19 cellular contexts compared by ENCODE assay signal in the genomic region with DNA sequence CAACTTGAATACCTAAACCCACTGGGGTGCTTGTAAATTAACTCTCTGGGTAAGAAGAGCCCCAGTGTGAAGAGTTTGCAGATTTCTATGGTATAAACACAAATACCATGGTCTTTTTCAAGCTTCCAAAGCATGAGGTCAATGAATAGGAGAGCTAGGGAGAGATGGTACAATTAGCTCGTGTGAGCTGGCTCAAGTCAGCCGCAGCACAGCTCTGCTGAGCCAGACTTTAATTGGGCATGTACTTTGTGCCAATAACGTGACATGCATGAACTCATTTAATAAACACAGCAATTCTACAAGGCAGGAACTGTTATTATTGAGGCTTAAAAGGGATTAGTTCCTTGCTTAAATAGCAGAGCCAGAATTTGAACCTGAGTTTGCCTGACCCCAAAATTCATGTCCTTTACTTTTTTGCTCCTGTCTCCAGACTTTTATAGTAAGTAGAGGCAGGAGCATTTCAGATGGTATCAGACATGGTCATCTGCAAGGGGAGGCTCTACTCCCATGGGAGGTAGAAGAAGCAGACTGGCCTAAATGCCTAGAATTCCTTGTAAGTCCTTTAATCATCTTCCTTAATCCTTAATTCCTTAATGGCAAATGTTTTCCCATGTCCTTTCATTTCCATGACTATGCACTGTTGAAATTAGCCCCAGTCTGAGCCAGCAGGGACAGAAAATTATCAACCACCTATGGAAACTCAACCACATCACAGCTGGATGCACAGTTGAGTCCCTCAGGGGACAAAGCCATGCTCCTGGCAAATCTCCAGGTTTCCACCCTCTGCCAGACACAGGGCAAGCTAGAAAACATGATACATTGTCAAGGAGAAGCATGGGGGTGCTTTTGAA.
DNase-seq lines count a peak whose midpoint lies in the region; ATAC-seq and TF ChIP-seq lines count a peak whose summit lies in the region.
"Had no signal": no experiment of that assay in that cellular context is flagged by ENCODE, and none has a peak within 500 bp of the region (broad histone marks: within the 10 kb centered on the region; RNA-seq: fewer than 3 reads in every experiment).

No MANE protein-coding gene starts in this region.

- H2BK5ac ChIP-seq in mesenchymal stem cell (ENCODE audit: low read depth, low read length, poor library complexity, severe bottlenecking), result no peak overlapping the region

- H3K27me3 ChIP-seq in HAP-1 (ENCODE audit: low read depth), result no peaks in the 10 kb centered on the region
- no peaks in the 10 kb centered on the region for H3K27me3 ChIP-seq in mesenchymal stem cell (ENCODE audit: control insufficient read depth in 1 of 2, insufficient read depth in 1 of 2, low read length in 2 of 2)
- H3K27me3 ChIP-seq in PC-9 (ENCODE audit: insufficient read depth, low read depth), result no peaks in the 10 kb centered on the region
- H3K27me3 ChIP-seq: colonic mucosa, right atrium auricular region had no signal

- POLR2A ChIA-PET in PC-9 (lab: Charles Lee; ENCODE audit: unreplicated experiment), result no interaction called here

- H3K14ac ChIP-seq in mesenchymal stem cell (ENCODE audit: low read length in 2 of 2), result no peak overlapping the region

- no peaks in the 10 kb centered on the region for H3K9me2 ChIP-seq in PC-9 (ENCODE audit: insufficient read depth)

- no peaks in the 10 kb centered on the region for H4K20me1 ChIP-seq in PC-9 (ENCODE audit: insufficient read depth)

- WGBS in mesenchymal stem cell, result 67% methylated on average over 2 of the region's 3 CpGs

- no peak overlapping the region for H3K18ac ChIP-seq in mesenchymal stem cell (ENCODE audit: low read depth in 1 of 2, low read length in 2 of 2)

- CTCF ChIA-PET in PC-9 (lab: Charles Lee), result no interaction called here

- H3K4me3 ChIP-seq in HAP-1 (no peak overlapping the region), mesenchymal stem cell (ENCODE audit: insufficient read depth in 1 of 2, low read depth in 1 of 2, low read length in 2 of 2) (no peak overlapping the region), PC-9 (no peak overlapping the region)
- H3K4me3 ChIP-seq: colonic mucosa, right atrium auricular region had no signal

- no peaks in the 10 kb centered on the region; the same call in 1 of the 2 replicates for H3K9me3 ChIP-seq in HAP-1
- H3K9me3 ChIP-seq in mesenchymal stem cell (ENCODE audit: control insufficient read depth, low read length), result peaks cover 15% of the 10 kb centered on the region
- H3K9me3 ChIP-seq in PC-9 (ENCODE audit: insufficient read depth, low read depth), result no peaks in the 10 kb centered on the region; the same call in 1 of the 2 replicates
- H3K9me3 ChIP-seq: colonic mucosa had no signal

- no peaks in the 10 kb centered on the region for H3K36me3 ChIP-seq in HAP-1 (replicated peaks)
- peaks cover 0 to 18% of the 10 kb centered on the region in 2 experiments for H3K36me3 ChIP-seq in mesenchymal stem cell (ENCODE audit: control insufficient read depth in 1 of 2, insufficient read depth in 2 of 2, low read depth in 1 of 2, low read length in 2 of 2)
- H3K36me3 ChIP-seq in PC-9 (ENCODE audit: low read depth), result no peaks in the 10 kb centered on the region
- H3K36me3 ChIP-seq: colonic mucosa, right atrium auricular region had no signal

- H3K27ac ChIP-seq in mesenchymal stem cell (ENCODE audit: low read length, poor library complexity, severe bottlenecking) (no peak overlapping the region), PC-9 (no peak overlapping the region)
- H3K27ac ChIP-seq: colonic mucosa, KMS-11, right atrium auricular region had no signal

- H3K9ac ChIP-seq in mesenchymal stem cell (ENCODE audit: low read length), result no peak overlapping the region
- H3K9ac ChIP-seq: KMS-11 had no signal

- H4K91ac ChIP-seq in mesenchymal stem cell (ENCODE audit: low read length), result no peak overlapping the region

- no peak overlapping the region for H2AK5ac ChIP-seq in mesenchymal stem cell (ENCODE audit: low read length, severe bottlenecking)

- H3K4ac ChIP-seq in mesenchymal stem cell (ENCODE audit: low read depth in 1 of 2, low read length in 2 of 2), result no peak overlapping the region

- no peak overlapping the region for H3K23ac ChIP-seq in mesenchymal stem cell (ENCODE audit: low read length in 2 of 2)

- TF ChIP-seq CTCF in PC-9 (conservative IDR thresholded peaks at IDR 0.05), result no peak

- H3K79me1 ChIP-seq in mesenchymal stem cell (replicated peaks; ENCODE audit: low read length, poor library complexity, severe bottlenecking), result peaks cover 7% of the 10 kb centered on the region

- no peaks in the 10 kb centered on the region for H3K4me1 ChIP-seq in HAP-1
- peaks cover 3% of the 10 kb centered on the region for H3K4me1 ChIP-seq in mesenchymal stem cell (ENCODE audit: control insufficient read depth, insufficient read depth, low read depth, low read length)
- H3K4me1 ChIP-seq in PC-9 (replicated peaks; ENCODE audit: insufficient read depth), result no peaks in the 10 kb centered on the region
- H3K4me1 ChIP-seq: colonic mucosa, right atrium auricular region had no signal

- ATAC-seq in HG02852 (IDR thresholded peaks at IDR 0.05; ENCODE audit: unreplicated experiment) (no peak), HG03025 (IDR thresholded peaks at IDR 0.05; ENCODE audit: low FRiP score, unreplicated experiment) (no peak)
- ATAC-seq: esophagus mucosa; stimulated activated effector memory CD8-positive, alpha-beta T cell treated with anti-CD3 and anti-CD28 coated beads, Interleukin-12 subunit alpha, Interleukin-12 subunit beta, amount 100 ng/mL, for 72 hours had no signal

- no peak overlapping the region for H2BK15ac ChIP-seq in mesenchymal stem cell (ENCODE audit: low read depth, poor library complexity, severe bottlenecking)

- no peak overlapping the region for H4K8ac ChIP-seq in mesenchymal stem cell (ENCODE audit: low read length)

- BruUV-seq in PC-9 (replicated peaks; lab: Mats Ljungman, UMichigan), result no TSS peak

- peak; percentile 80 for DNase-seq in D341Med (ENCODE audit: low spot score)
- DNase-seq in HAP-1 (ENCODE audit: low spot score in 2 of 2), result peak; percentile 5 to 28
- DNase-seq in NCI-H2227 treated with DMSO at 0.1 percent for 48 hours (lab: John Stamatoyannopoulos, UW), result peak; percentile 29
- DNase-seq in iPS-NIHi11 (ENCODE audit: low spot score), result peak; percentile 14
- no peak for DNase-seq in mesenchymal stem cell
- DNase-seq in PC-9, result no peak
- DNase-seq: activated CD4-positive, alpha-beta T cell treated with anti-CD3 and anti-CD28 coated beads, Interleukin-2, amount 10 ng/mL, durations not matched to agents 24 days and 14 days; activated T-cell treated with anti-CD3 and anti-CD28 coated beads, Interleukin-2, amount 50 U/mL, for 48 hours; amniotic stem cell; colonic mucosa; naive B cell; stimulated activated CD4-positive, alpha-beta T cell treated with anti-CD3 and anti-CD28 coated beads, Interleukin-4, amount 100 ng/mL, for 4 hours; T1000 had no signal

- in situ Hi-C loops in HAP-1 (cut with MboI; ENCODE audit: low sequenced_read_pairs), result no loop called here

- no peaks in the 10 kb centered on the region for H3F3A ChIP-seq in PC-9 (ENCODE audit: insufficient read depth, low read depth)

- H2AFZ ChIP-seq in mesenchymal stem cell (ENCODE audit: low read depth, low read length) (no peak overlapping the region), PC-9 (no peak overlapping the region)

- no peak overlapping the region for H2BK120ac ChIP-seq in mesenchymal stem cell (ENCODE audit: low read depth, low read length)

- H3K4me2 ChIP-seq in mesenchymal stem cell (ENCODE audit: low read length, poor library complexity, severe bottlenecking) (no peak overlapping the region), PC-9 (no peak overlapping the region)
- H3K4me2 ChIP-seq: KMS-11 had no signal

- no peaks in the 10 kb centered on the region for H3K79me2 ChIP-seq in PC-9 (ENCODE audit: low read depth)

- H2BK12ac ChIP-seq in mesenchymal stem cell (ENCODE audit: low read length in 2 of 2), result no peak overlapping the region

- intact Hi-C loops in PC-9 (cut with micrococcal nuclease; ENCODE audit: unreplicated experiment), result no loop called here

Comparison
In these comparisons a context has a peak if more than half of its experiments do, and no peak if none do; other contexts are left out.
1. DNase-seq: peak in D341Med (single experiment), HAP-1 (2 of 2), NCI-H2227 treated with DMSO at 0.1 percent for 48 hours (single experiment) and iPS-NIHi11 (single experiment); none in mesenchymal stem cell (single experiment) and PC-9 (0 of 2).